ENCODE assay signal across 8 cellular contexts in genomic region chr19:49812997-49813861, GRCh38. TPM values are rescaled to one million over a fixed set of nuclear protein-coding genes. Genes with fewer than 3 reads are reported as not detected.
DNase-seq lines count a peak whose midpoint lies in the region; ATAC-seq and TF ChIP-seq lines count a peak whose summit lies in the region.

Gene FUZ, minus strand, starts transcription at chr19:49813292. Its CDS starts 186 bp downstream, at chr19:49813106.

- TF ChIP-seq CTCF in RWPE1 (conservative IDR thresholded peaks at IDR 0.05; ENCODE audit: low read depth) (no peak), fibroblast of mammary gland (conservative IDR thresholded peaks at IDR 0.05; ENCODE audit: control insufficient read depth, insufficient read depth, low read depth, low read length) (peak; percentile 24)

- H3K4me1 ChIP-seq in naive thymus-derived CD4-positive, alpha-beta T cell (ENCODE audit: control insufficient read depth in 2 of 2, insufficient read depth in 2 of 2, low read length in 2 of 2), result peaks cover 11 to 23% of the 10 kb centered on the region in 2 donors

- peaks cover 26% of the 10 kb centered on the region for H3K4me1 Mint-ChIP-seq in activated T-helper 2 cell treated with anti-CD3 and anti-CD28 coated beads, Interferon-gamma antibody, Interleukin-2, Interleukin-4, amounts not matched to agents 10 μg/mL and 5 μg/mL and 100 μg/mL, durations not matched to agents 14 hours and 24 hours and 36 hours (ENCODE audit: low read depth)
- peaks cover 21 to 56% (median 35%) of the 10 kb centered on the region in 7 donors for H3K4me1 Mint-ChIP-seq in naive thymus-derived CD4-positive, alpha-beta T cell
- H3K4me1 Mint-ChIP-seq in stimulated activated memory B cell treated with anti-CD40 and anti-IgM and Interleukin-4, amounts not matched to agents 10 μg/mL and 1 μg/mL and 100 μg/mL, for 72 hours, result peaks cover 49% of the 10 kb centered on the region

- H3K27ac ChIP-seq in RWPE1, result peak within 1 kb of the TSS; percentile 84
- peak within 1 kb of the TSS; percentile 84 for H3K27ac ChIP-seq in naive thymus-derived CD4-positive, alpha-beta T cell (ENCODE audit: low read depth, low read length)

- ATAC-seq in GM21526 (IDR thresholded peaks at IDR 0.05; ENCODE audit: low FRiP score, unreplicated experiment), result peak; percentile 48
- peak; percentile 73 for ATAC-seq in naive thymus-derived CD4-positive, alpha-beta T cell
- peak; percentile 87 for ATAC-seq in stimulated activated memory B cell treated with anti-CD40 and anti-IgM and Interleukin-4, amounts not matched to agents 10 μg/mL and 1 μg/mL and 100 μg/mL, for 72 hours

- no peaks in the 10 kb centered on the region for H3K9me3 Mint-ChIP-seq in activated T-helper 2 cell treated with anti-CD3 and anti-CD28 coated beads, Interferon-gamma antibody, Interleukin-2, Interleukin-4, amounts not matched to agents 10 μg/mL and 5 μg/mL and 100 μg/mL, durations not matched to agents 14 hours and 24 hours and 36 hours
- peaks cover 0 to 4% (median 0%) of the 10 kb centered on the region in 11 donors for H3K9me3 Mint-ChIP-seq in naive thymus-derived CD4-positive, alpha-beta T cell
- H3K9me3 Mint-ChIP-seq in stimulated activated memory B cell treated with anti-CD40 and anti-IgM and Interleukin-4, amounts not matched to agents 10 μg/mL and 1 μg/mL and 100 μg/mL, for 72 hours, result no peaks in the 10 kb centered on the region

- no peaks in the 10 kb centered on the region for H3K9me3 ChIP-seq in naive thymus-derived CD4-positive, alpha-beta T cell (ENCODE audit: control insufficient read depth in 2 of 3, low read length in 3 of 3)

- peak within 1 kb of the TSS; percentile 94 for H3K27ac Mint-ChIP-seq in activated T-helper 2 cell treated with anti-CD3 and anti-CD28 coated beads, Interferon-gamma antibody, Interleukin-2, Interleukin-4, amounts not matched to agents 10 μg/mL and 5 μg/mL and 100 μg/mL, durations not matched to agents 14 hours and 24 hours and 36 hours
- peak within 1 kb of the TSS; percentile 95 to 100 (median 98) for H3K27ac Mint-ChIP-seq in naive thymus-derived CD4-positive, alpha-beta T cell
- peak within 1 kb of the TSS; percentile 88 for H3K27ac Mint-ChIP-seq in stimulated activated memory B cell treated with anti-CD40 and anti-IgM and Interleukin-4, amounts not matched to agents 10 μg/mL and 1 μg/mL and 100 μg/mL, for 72 hours

- H3K36me3 ChIP-seq in naive thymus-derived CD4-positive, alpha-beta T cell (ENCODE audit: control insufficient read depth in 2 of 3, insufficient read depth in 3 of 3, low read length in 3 of 3), result peaks cover 0 to 7% (median 0%) of the 10 kb centered on the region in 3 experiments

- DNase-seq in COLO829 (ENCODE audit: low spot score) (peak; percentile 99), LHCN-M2 (ENCODE audit: low read depth) (peak; percentile 99), RWPE1 (ENCODE audit: low spot score) (peak; percentile 92), fibroblast of mammary gland (ENCODE audit: low read depth) (peak; percentile 99)
- DNase-seq in activated T-helper 2 cell treated with anti-CD3 and anti-CD28 coated beads, Interferon-gamma antibody, Interleukin-2, Interleukin-4, amounts not matched to agents 10 μg/mL and 5 μg/mL and 100 μg/mL, durations not matched to agents 14 hours and 24 hours and 36 hours (ENCODE audit: low spot score), result peak; percentile 89
- DNase-seq in naive thymus-derived CD4-positive, alpha-beta T cell, result peak; percentile 68 to 94 (median 90)

- H3K27me3 Mint-ChIP-seq in activated T-helper 2 cell treated with anti-CD3 and anti-CD28 coated beads, Interferon-gamma antibody, Interleukin-2, Interleukin-4, amounts not matched to agents 10 μg/mL and 5 μg/mL and 100 μg/mL, durations not matched to agents 14 hours and 24 hours and 36 hours (ENCODE audit: low read depth), result no peaks in the 10 kb centered on the region
- no peaks in the 10 kb centered on the region for H3K27me3 Mint-ChIP-seq in naive thymus-derived CD4-positive, alpha-beta T cell
- H3K27me3 Mint-ChIP-seq in stimulated activated memory B cell treated with anti-CD40 and anti-IgM and Interleukin-4, amounts not matched to agents 10 μg/mL and 1 μg/mL and 100 μg/mL, for 72 hours, result no peaks in the 10 kb centered on the region

- CTCF ChIA-PET in RWPE1 (lab: Yijun Ruan, JAX), result interaction anchor here (0.6 to 0.7 kb wide), 2 partner anchors 17 to 46 kb away, joined by 3 read pairs; partner anchors contain the start of gene AP2A1
- CTCF ChIA-PET in naive thymus-derived CD4-positive, alpha-beta T cell (lab: Charles Lee), result interaction anchor here (1.0 kb wide), 1 partner anchor 64 kb away, joined by 3 read pairs; the partner anchor contains the start of genes AKT1S1 and TBC1D17

- no peaks in the 10 kb centered on the region for H3K27me3 ChIP-seq in naive thymus-derived CD4-positive, alpha-beta T cell (ENCODE audit: control insufficient read depth in 2 of 2, insufficient read depth in 2 of 2, low read length in 2 of 2)

- intact Hi-C loops in activated T-helper 2 cell treated with anti-CD3 and anti-CD28 coated beads, Interferon-gamma antibody, Interleukin-2, Interleukin-4, amounts not matched to agents 10 μg/mL and 5 μg/mL and 100 μg/mL, durations not matched to agents 14 hours and 24 hours and 36 hours (cut with micrococcal nuclease), result loop anchor here (2.0 to 10.0 kb wide), 4 partner anchors 46 to 221 kb away; partner anchors contain the start of genes AKT1S1, AP2A1, BCL2L12 and IRF3
- intact Hi-C loops in naive thymus-derived CD4-positive, alpha-beta T cell (cut with micrococcal nuclease), result loop anchor here (1.0 to 10.0 kb wide), 14 partner anchors 37 to 552 kb away; partner anchors contain the start of genes VRK3 (in 2 of the 2), AKT1S1 (in 1 of the 2), ATF5 (in 1 of the 2) and NAPSA (in 1 of the 2)

- H3K4me3 ChIP-seq in fibroblast of mammary gland (ENCODE audit: control insufficient read depth, low read depth, low read length), result peak within 1 kb of the TSS; percentile 76
- peak within 1 kb of the TSS; percentile 81 for H3K4me3 ChIP-seq in naive thymus-derived CD4-positive, alpha-beta T cell (ENCODE audit: low read length)

- H3K4me3 Mint-ChIP-seq in activated T-helper 2 cell treated with anti-CD3 and anti-CD28 coated beads, Interferon-gamma antibody, Interleukin-2, Interleukin-4, amounts not matched to agents 10 μg/mL and 5 μg/mL and 100 μg/mL, durations not matched to agents 14 hours and 24 hours and 36 hours (ENCODE audit: low read depth), result peak within 1 kb of the TSS; percentile 88
- peak within 1 kb of the TSS; percentile 88 to 100 (median 94) for H3K4me3 Mint-ChIP-seq in naive thymus-derived CD4-positive, alpha-beta T cell
- peak within 1 kb of the TSS; percentile 91 for H3K4me3 Mint-ChIP-seq in stimulated activated memory B cell treated with anti-CD40 and anti-IgM and Interleukin-4, amounts not matched to agents 10 μg/mL and 1 μg/mL and 100 μg/mL, for 72 hours

- POLR2A ChIA-PET in RWPE1 (lab: Yijun Ruan, JAX; ENCODE audit: low non-redundant PET), result no interaction called here
- POLR2A ChIA-PET in naive thymus-derived CD4-positive, alpha-beta T cell (lab: Charles Lee), result interaction anchor here (0.6 to 5.2 kb wide), 9 partner anchors 37 to 318 kb away, joined by 3 to 39 read pairs (median 10); partner anchors contain the start of genes AKT1S1, AP2A1, PNKP and PTOV1

- no peaks in the 10 kb centered on the region for H3K36me3 Mint-ChIP-seq in activated T-helper 2 cell treated with anti-CD3 and anti-CD28 coated beads, Interferon-gamma antibody, Interleukin-2, Interleukin-4, amounts not matched to agents 10 μg/mL and 5 μg/mL and 100 μg/mL, durations not matched to agents 14 hours and 24 hours and 36 hours (ENCODE audit: low read depth)
- peaks cover 0 to 5% (median 0%) of the 10 kb centered on the region in 5 donors for H3K36me3 Mint-ChIP-seq in naive thymus-derived CD4-positive, alpha-beta T cell
- no peaks in the 10 kb centered on the region for H3K36me3 Mint-ChIP-seq in stimulated activated memory B cell treated with anti-CD40 and anti-IgM and Interleukin-4, amounts not matched to agents 10 μg/mL and 1 μg/mL and 100 μg/mL, for 72 hours

RNA-seq across cellular contexts. Expression of gene FUZ, which starts in this region (rescaled TPM):
- total RNA-seq in LHCN-M2 (2014; rRNA removed), result 27.6 and 29.3 TPM in 2 replicates
- polyA plus RNA-seq in LHCN-M2 (2012), result 14.0 TPM
- 13.0 and 13.6 TPM in 2 replicates for total RNA-seq in activated T-helper 2 cell treated with anti-CD3 and anti-CD28 coated beads, Interferon-gamma antibody, Interleukin-2, Interleukin-4, amounts not matched to agents 10 μg/mL and 5 μg/mL and 100 μg/mL, durations not matched to agents 14 hours and 24 hours and 36 hours
- total RNA-seq in naive thymus-derived CD4-positive, alpha-beta T cell, result 10 to 100 TPM; 16.0 to 28.4 (median 26.8) TPM
- 1 to 10 TPM; 3.8 to 6.3 TPM for polyA plus RNA-seq in naive thymus-derived CD4-positive, alpha-beta T cell

Comparison
In these comparisons a context has a peak if more than half of its experiments do, and no peak if none do; other contexts are left out.
1. Peak in every context shown above with its lines: DNase-seq, ATAC-seq, H3K4me3 ChIP-seq and H3K27ac ChIP-seq.